22 cellular contexts compared by ENCODE assay signal in genomic region chrX:50333308-50333707, GRCh38.
"Had no signal": no experiment of that assay in that cellular context is flagged by ENCODE, and none has a peak within 500 bp of the region (broad histone marks: within the 10 kb centered on the region; RNA-seq: fewer than 3 reads in every experiment).

No MANE protein-coding gene starts in this region.

- H3K27ac ChIP-seq: brain microvascular endothelial cell, cardiac muscle cell, PC-9 had no signal

- H3K9me3 Mint-ChIP-seq: activated CD4-positive, alpha-beta memory T cell treated with anti-CD3 and anti-CD28 coated beads for 36 hours; activated CD4-positive, alpha-beta T cell treated with anti-CD3 and anti-CD28 coated beads, Interleukin-2, amount 10 ng/mL, durations not matched to agents 7 days and 5 days; activated naive CD4-positive, alpha-beta T cell treated with anti-CD3 and anti-CD28 coated beads for 36 hours; activated T-cell treated with anti-CD3 and anti-CD28 coated beads, Interleukin-2, amount 50 U/mL, for 4 hours; activated T-helper 17 cell treated with anti-CD3 and anti-CD28 coated beads, Interleukin-2, amount 50 U/mL, for 72 hours; T-helper 1 cell treated with Interleukin-12 subunit alpha and Interleukin-12 subunit beta and Interleukin-4 antibody, amounts not matched to agents 30 μg/mL and 1 μg/mL, for 36 hours had no signal

- H2AFZ ChIP-seq: PC-9 had no signal

- H3K4me2 ChIP-seq: PC-9 had no signal

- H3K36me3 ChIP-seq: brain microvascular endothelial cell, cardiac muscle cell had no signal

- DNase-seq: activated B cell treated with CpG ODN at 0.5 μM for 24 hours; activated CD4-positive, alpha-beta memory T cell treated with anti-CD3 and anti-CD28 coated beads for 36 hours; activated CD4-positive, alpha-beta T cell treated with anti-CD3 and anti-CD28 coated beads for 1 hour; activated CD4-positive, alpha-beta T cell treated with anti-CD3 and anti-CD28 coated beads, Interleukin-2, amount 10 ng/mL, durations not matched to agents 7 days and 5 days; activated CD8-positive, alpha-beta memory T cell treated with anti-CD3 and anti-CD28 coated beads for 24 hours; activated gamma-delta T cell; activated T-cell treated with anti-CD3 and anti-CD28 coated beads, Interleukin-2, amount 50 U/mL, for 4 hours; amygdala; brain microvascular endothelial cell; NCI-H1417 treated with DMSO at 0.1 percent for 48 hours; NCI-H1694; NCI-H345; NCI-H510A; NCI-H526 treated with DMSO at 0.1 percent for 48 hours; PC-9; SHP77 treated with DMSO at 0.1 percent for 48 hours; T-helper 9 cell had no signal

- H3K27me3 ChIP-seq: brain microvascular endothelial cell, cardiac muscle cell had no signal

- H3K4me3 ChIP-seq: cardiac muscle cell, PC-9 had no signal

- H3K27me3 Mint-ChIP-seq: activated CD4-positive, alpha-beta memory T cell treated with anti-CD3 and anti-CD28 coated beads for 36 hours; activated CD4-positive, alpha-beta T cell treated with anti-CD3 and anti-CD28 coated beads, Interleukin-2, amount 10 ng/mL, durations not matched to agents 7 days and 5 days; activated naive CD8-positive, alpha-beta T cell; activated T-helper 17 cell treated with anti-CD3 and anti-CD28 coated beads, Interleukin-2, amount 50 U/mL, for 72 hours had no signal

- H3K4me3 Mint-ChIP-seq: activated B cell treated with CpG ODN at 0.5 μM for 24 hours; activated CD4-positive, alpha-beta memory T cell treated with anti-CD3 and anti-CD28 coated beads for 36 hours; activated CD4-positive, alpha-beta T cell treated with anti-CD3 and anti-CD28 coated beads, Interleukin-2, amount 10 ng/mL, durations not matched to agents 7 days and 5 days; activated naive CD4-positive, alpha-beta T cell treated with anti-CD3 and anti-CD28 coated beads for 36 hours; activated naive CD8-positive, alpha-beta T cell; activated T-cell treated with anti-CD3 and anti-CD28 coated beads, Interleukin-2, amount 50 U/mL, for 4 hours; activated T-helper 17 cell treated with anti-CD3 and anti-CD28 coated beads, Interleukin-2, amount 50 U/mL, for 72 hours; T-helper 1 cell treated with Interleukin-12 subunit alpha and Interleukin-12 subunit beta and Interleukin-4 antibody, amounts not matched to agents 30 μg/mL and 1 μg/mL, for 36 hours had no signal

- H3K27ac Mint-ChIP-seq: activated B cell treated with CpG ODN at 0.5 μM for 24 hours; activated CD4-positive, alpha-beta memory T cell treated with anti-CD3 and anti-CD28 coated beads for 36 hours; activated CD4-positive, alpha-beta T cell treated with anti-CD3 and anti-CD28 coated beads, Interleukin-2, amount 10 ng/mL, durations not matched to agents 7 days and 5 days; activated naive CD4-positive, alpha-beta T cell treated with anti-CD3 and anti-CD28 coated beads for 36 hours; activated naive CD8-positive, alpha-beta T cell; activated T-helper 17 cell treated with anti-CD3 and anti-CD28 coated beads, Interleukin-2, amount 50 U/mL, for 72 hours; T-helper 1 cell treated with Interleukin-12 subunit alpha and Interleukin-12 subunit beta and Interleukin-4 antibody, amounts not matched to agents 30 μg/mL and 1 μg/mL, for 36 hours had no signal

- H3K36me3 Mint-ChIP-seq: activated CD4-positive, alpha-beta memory T cell treated with anti-CD3 and anti-CD28 coated beads for 36 hours; activated naive CD8-positive, alpha-beta T cell had no signal

- H3K4me1 Mint-ChIP-seq: activated B cell treated with CpG ODN at 0.5 μM for 24 hours; activated CD4-positive, alpha-beta T cell treated with anti-CD3 and anti-CD28 coated beads, Interleukin-2, amount 10 ng/mL, durations not matched to agents 7 days and 5 days; activated T-helper 17 cell treated with anti-CD3 and anti-CD28 coated beads, Interleukin-2, amount 50 U/mL, for 72 hours had no signal
